In genomic region chr2:9656270-9656766, GRCh38 we compare ENCODE assay signal across 9 cellular contexts. TPM values are rescaled to one million over a fixed set of nuclear protein-coding genes. Genes with fewer than 3 reads are reported as not detected.
DNase-seq lines count a peak whose midpoint lies in the region; ATAC-seq, FAIRE-seq and TF ChIP-seq lines count a peak whose summit lies in the region.
"Had no signal": no experiment of that assay in that cellular context is flagged by ENCODE, and none has a peak within 500 bp of the region (broad histone marks: within the 10 kb centered on the region; RNA-seq: fewer than 3 reads in every experiment).

No MANE protein-coding gene starts in this region.

- H2AFZ ChIP-seq in endothelial cell of umbilical vein (ENCODE audit: low read depth, low read length), result peak overlapping the region; percentile 12

- no peaks in the 10 kb centered on the region for H3K27me3 ChIP-seq in endothelial cell of umbilical vein (ENCODE audit: control insufficient read depth in 2 of 2, insufficient read depth in 2 of 2, low read length in 2 of 2)

- H3K36me3 ChIP-seq in endothelial cell of umbilical vein (ENCODE audit: control insufficient read depth in 2 of 2, extremely low read depth in 1 of 2, insufficient read depth in 2 of 2, low read length in 2 of 2), result no peaks in the 10 kb centered on the region
- H3K36me3 ChIP-seq: lower lobe of right lung had no signal

- no peaks in the 10 kb centered on the region for H3K79me2 ChIP-seq in endothelial cell of umbilical vein (ENCODE audit: control insufficient read depth, insufficient read depth, low read length)

- H3K9ac ChIP-seq in endothelial cell of umbilical vein (replicated peaks; ENCODE audit: extremely low read depth, insufficient read depth, low read length), result no peak overlapping the region

- H3K9me3 Mint-ChIP-seq in activated CD4-positive, alpha-beta T cell treated with anti-CD3 and anti-CD28 coated beads for 36 hours (ENCODE audit: low read depth), result no peaks in the 10 kb centered on the region

- no peak overlapping the region for H3K4me3 ChIP-seq in endothelial cell of umbilical vein (replicated peaks in 1 of 3; ENCODE audit: insufficient read depth in 1 of 3, low read depth in 1 of 3, low read length in 3 of 3)
- H3K4me3 ChIP-seq: lower lobe of right lung had no signal

- peak; percentile 87 for ATAC-seq in GM19455 (IDR thresholded peaks at IDR 0.05; ENCODE audit: unreplicated experiment)
- peak; percentile 92 for ATAC-seq in HG03460 (IDR thresholded peaks at IDR 0.05; ENCODE audit: unreplicated experiment)
- ATAC-seq in activated CD4-positive, alpha-beta T cell treated with anti-CD3 and anti-CD28 coated beads for 36 hours, result peak; percentile 87

- FAIRE-seq in endothelial cell of umbilical vein (lab: Jason Lieb, UNC), result peak; percentile 96

- no peak overlapping the region for H3K4me2 ChIP-seq in endothelial cell of umbilical vein (ENCODE audit: insufficient read depth, low read length)

- dilution Hi-C loops in endothelial cell of umbilical vein (cut with MboI; ENCODE audit: extremely low pct_ligation_motif_present, low sequenced_read_pairs), result no loop called here

- no peaks in the 10 kb centered on the region for H3K36me3 Mint-ChIP-seq in activated CD4-positive, alpha-beta T cell treated with anti-CD3 and anti-CD28 coated beads for 36 hours (ENCODE audit: low read depth)

- peaks cover 37% of the 10 kb centered on the region for H3K4me1 Mint-ChIP-seq in activated CD4-positive, alpha-beta T cell treated with anti-CD3 and anti-CD28 coated beads for 36 hours

- no peaks in the 10 kb centered on the region for H3K9me3 ChIP-seq in endothelial cell of umbilical vein (replicated peaks; ENCODE audit: control insufficient read depth, insufficient read depth, low read length)
- H3K9me3 ChIP-seq: lower lobe of right lung had no signal

- intact Hi-C loops in activated CD4-positive, alpha-beta T cell treated with anti-CD3 and anti-CD28 coated beads for 36 hours (cut with DNase I, micrococcal nuclease), result loop anchor here (1.0 kb wide), 8 partner anchors 12 to 126 kb away; no protein-coding TSS in a partner anchor
- intact Hi-C loops in endothelial cell of umbilical vein (cut with micrococcal nuclease) (no loop called here), cardiac septum (cut with DNase I) (no loop called here)

- no peaks in the 10 kb centered on the region for H4K20me1 ChIP-seq in endothelial cell of umbilical vein (replicated peaks; ENCODE audit: control insufficient read depth, extremely low read depth, insufficient read depth, low read length)

- CTCF ChIA-PET in activated CD4-positive, alpha-beta T cell treated with anti-CD3 and anti-CD28 coated beads for 36 hours (lab: Charles Lee), result interaction anchor here (0.7 to 1.2 kb wide), 4 partner anchors 26 to 56 kb away, joined by 3 read pairs; no protein-coding TSS in a partner anchor
- CTCF ChIA-PET in endothelial cell of umbilical vein (lab: Charles Lee), result interaction anchor here (3.2 kb wide), 1 partner anchor 114 kb away, joined by 18 read pairs; no protein-coding TSS in a partner anchor

- no TSS peak for BruUV-seq in endothelial cell of umbilical vein (replicated peaks; lab: Mats Ljungman, UMichigan)

- H3K9me1 ChIP-seq in endothelial cell of umbilical vein (replicated peaks; ENCODE audit: control insufficient read depth, extremely low read depth, insufficient read depth, low read length), result no peaks in the 10 kb centered on the region

- POLR2A ChIA-PET in activated CD4-positive, alpha-beta T cell treated with anti-CD3 and anti-CD28 coated beads for 36 hours (lab: Charles Lee), result interaction anchor here (1.4 to 1.7 kb wide), 2 partner anchors 15 to 62 kb away, joined by 5 to 8 read pairs; no protein-coding TSS in a partner anchor
- POLR2A ChIA-PET in endothelial cell of umbilical vein (lab: Charles Lee), result no interaction called here

- H3K27ac Mint-ChIP-seq in activated CD4-positive, alpha-beta T cell treated with anti-CD3 and anti-CD28 coated beads for 36 hours, result peak overlapping the region; percentile 89

- peak overlapping the region; percentile 60 for H3K27ac ChIP-seq in endothelial cell of umbilical vein (ENCODE audit: insufficient read depth, low read depth, low read length)
- H3K27ac ChIP-seq: lower lobe of right lung had no signal

- no peak for TF ChIP-seq CTCF in endothelial cell of umbilical vein (IDR thresholded peaks at IDR 0.05; ENCODE audit: extremely low read depth in 1 of 2, insufficient read depth in 1 of 2, low read depth in 1 of 2, low read length in 2 of 2)

- peak; percentile 45 for TF ChIP-seq POLR2A in endothelial cell of umbilical vein (IDR thresholded peaks at IDR 0.05; ENCODE audit: low read depth, low read length)

- peak overlapping the region; percentile 26 for H3K4me3 Mint-ChIP-seq in activated CD4-positive, alpha-beta T cell treated with anti-CD3 and anti-CD28 coated beads for 36 hours

- H3K27me3 Mint-ChIP-seq in activated CD4-positive, alpha-beta T cell treated with anti-CD3 and anti-CD28 coated beads for 36 hours, result peaks cover 10% of the 10 kb centered on the region

- H3K4me1 ChIP-seq in endothelial cell of umbilical vein (ENCODE audit: control insufficient read depth, extremely low read depth, insufficient read depth, low read length), result peaks cover 22% of the 10 kb centered on the region
- H3K4me1 ChIP-seq: lower lobe of right lung had no signal

- DNase-seq in AG08396 (ENCODE audit: low spot score) (peak; percentile 86), endothelial cell of umbilical vein (ENCODE audit: low read depth, low spot score) (peak; percentile 91), NCI-H2029 treated with DMSO at 0.1 percent for 48 hours (lab: John Stamatoyannopoulos, UW) (no peak), cardiac septum (ENCODE audit: low spot score) (no peak)
- DNase-seq in activated CD4-positive, alpha-beta T cell treated with anti-CD3 and anti-CD28 coated beads for 36 hours, result peak; percentile 86
- peak; percentile 24 to 66 (median 55) for DNase-seq in stimulated activated CD4-positive, alpha-beta T cell treated with anti-CD3 and anti-CD28 coated beads, TNF-alpha, amount 100 ng/mL, for 24 hours (ENCODE audit: low read depth in 3 of 3)
- DNase-seq: lower lobe of right lung had no signal

TF ChIP-seq in endothelial cell of umbilical vein, 7 proteins besides CTCF, POLR2A, EP300 and RAD21:
- peak; percentile 98 for TF ChIP-seq FOS (IDR thresholded peaks at IDR 0.05; ENCODE audit: borderline replicate concordance, insufficient read depth, low read length)
- TF ChIP-seq EZH2 (IDR thresholded peaks at IDR 0.05; ENCODE audit: borderline replicate concordance, low read depth, low read length, severe bottlenecking), result no peak
- peak; percentile 75 for TF ChIP-seq POLR2AphosphoS5 (IDR thresholded peaks at IDR 0.05; ENCODE audit: insufficient read depth, low read depth, low read length)
- peak; percentile 86 for TF ChIP-seq JUN (IDR thresholded peaks at IDR 0.05; ENCODE audit: borderline replicate concordance, insufficient read depth, insufficient read length, low read depth)
- TF ChIP-seq, protein P1, sequence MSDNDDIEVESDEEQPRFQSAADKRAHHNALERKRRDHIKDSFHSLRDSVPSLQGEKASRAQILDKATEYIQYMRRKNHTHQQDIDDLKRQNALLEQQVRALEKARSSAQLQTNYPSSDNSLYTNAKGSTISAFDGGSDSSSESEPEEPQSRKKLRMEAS (IDR thresholded peaks at IDR 0.05; ENCODE audit: insufficient read depth, insufficient read length), result no peak
- peak; percentile 6 for TF ChIP-seq MYC (IDR thresholded peaks at IDR 0.05; ENCODE audit: low read depth, low read length)
- peak; percentile 84 for TF ChIP-seq GATA2 (IDR thresholded peaks at IDR 0.05; ENCODE audit: insufficient read depth, insufficient read length, low read depth, low read length)

RNA-seq across cellular contexts. Expression of gene YWHAQ, which starts 25.5 kb away (rescaled TPM):
- total RNA-seq in activated CD4-positive, alpha-beta T cell treated with anti-CD3 and anti-CD28 coated beads for 36 hours, result 100 to 1,000 TPM; 370 to 508 TPM
- total RNA-seq in endothelial cell of umbilical vein (347 and 456 TPM in 2 replicates), cardiac septum (299 TPM)
- 188 and 217 TPM in 2 replicates for polyA plus RNA-seq in endothelial cell of umbilical vein
- 256 and 260 TPM in 2 replicates for polyA plus RNA-seq in endothelial cell of umbilical vein (2011; cell fraction: cytosol; rRNA removed)
- 100.0 and 127 TPM in 2 replicates for polyA plus RNA-seq in endothelial cell of umbilical vein (2011; cell fraction: nucleus; rRNA removed)
- polyA plus RNA-seq in endothelial cell of umbilical vein (2012), result 374 and 512 TPM in 2 replicates
- 197 and 225 TPM in 2 replicates for polyA minus RNA-seq in endothelial cell of umbilical vein
- polyA minus RNA-seq in endothelial cell of umbilical vein (2011; cell fraction: cytosol; rRNA and poly(A)+ RNA removed), result 225 TPM
- polyA minus RNA-seq in endothelial cell of umbilical vein (2011; cell fraction: nucleus; rRNA and poly(A)+ RNA removed), result 75.0 and 81.4 TPM in 2 replicates

Comparison
In these comparisons a context has a peak if more than half of its experiments do, and no peak if none do; other contexts are left out.
1. DNase-seq: peak in AG08396 (single experiment), activated CD4-positive, alpha-beta T cell treated with anti-CD3 and anti-CD28 coated beads for 36 hours (single experiment), endothelial cell of umbilical vein (single experiment) and stimulated activated CD4-positive, alpha-beta T cell treated with anti-CD3 and anti-CD28 coated beads, TNF-alpha, amount 100 ng/mL, for 24 hours (3 of 3); none in NCI-H2029 treated with DMSO at 0.1 percent for 48 hours (single experiment) and cardiac septum (single experiment).
2. intact Hi-C loops: an anchor here in activated CD4-positive, alpha-beta T cell treated with anti-CD3 and anti-CD28 coated beads for 36 hours (1.0 kb wide); none called in endothelial cell of umbilical vein and cardiac septum.
3. Peak in every context shown above with its lines, with median percentiles within 50 percentile points of each other: ATAC-seq.